21 cellular contexts compared by ENCODE assay signal in the genomic region with DNA sequence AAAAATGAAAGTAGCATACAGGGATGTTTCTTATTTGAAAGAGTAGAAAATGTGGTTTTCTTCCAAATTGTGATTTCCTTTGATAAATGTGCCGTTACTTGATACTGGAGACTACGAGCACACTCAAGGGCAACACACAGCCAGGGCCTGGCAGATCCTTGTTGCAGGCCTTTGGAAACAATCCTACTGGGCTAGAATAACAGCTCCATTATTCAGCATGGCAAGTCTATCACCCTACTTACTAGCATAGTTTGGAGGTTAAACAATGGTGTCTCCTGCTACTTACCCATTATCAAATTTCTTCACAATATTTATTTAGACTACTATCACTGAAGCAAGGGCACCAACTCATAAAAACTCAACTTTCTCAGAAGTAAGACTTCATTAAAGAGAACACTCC.
DNase-seq lines count a peak whose midpoint lies in the region; ATAC-seq lines count a peak whose summit lies in the region.
"Had no signal": no experiment of that assay in that cellular context is flagged by ENCODE, and none has a peak within 500 bp of the region (broad histone marks: within the 10 kb centered on the region; RNA-seq: fewer than 3 reads in every experiment).

No MANE protein-coding gene starts in this region.

- H3K36me3 ChIP-seq in endocrine pancreas (ENCODE audit: control insufficient read depth, insufficient read depth, low read length) (no peaks in the 10 kb centered on the region), mesendoderm (ENCODE audit: control insufficient read depth, insufficient read depth, low read length) (no peaks in the 10 kb centered on the region)
- H3K36me3 ChIP-seq: Peyer's patch, upper lobe of left lung had no signal

- H3K9me3 Mint-ChIP-seq in activated T-helper 1 cell treated with anti-CD3 and anti-CD28 coated beads, Interleukin-12 subunit alpha, Interleukin-12 subunit beta, Interleukin-2, Interleukin-4 antibody, amounts not matched to agents 30 ng/mL and 10 ng/mL and 1 ng/mL, durations not matched to agents 14 hours and 24 hours and 36 hours, result no peaks in the 10 kb centered on the region
- no peaks in the 10 kb centered on the region for H3K9me3 Mint-ChIP-seq in stimulated activated naive CD8-positive, alpha-beta T cell treated with anti-CD3 and anti-CD28 coated beads, Interleukin-15, amount 100 ng/mL, for 72 hours

- H3K18ac ChIP-seq in mesendoderm (ENCODE audit: low read length), result no peak overlapping the region

- H3K4me3 ChIP-seq in endocrine pancreas (ENCODE audit: control insufficient read depth, insufficient read depth, low read length) (peak overlapping the region; percentile 81), mesendoderm (ENCODE audit: low read length) (no peak overlapping the region)
- H3K4me3 ChIP-seq: GM12878, SK-N-MC, upper lobe of left lung had no signal

- H3K4me2 ChIP-seq in mesendoderm (ENCODE audit: low read length), result no peak overlapping the region

- H2AK5ac ChIP-seq in mesendoderm (ENCODE audit: low read length), result no peak overlapping the region

- no peak for ATAC-seq in stimulated activated naive CD8-positive, alpha-beta T cell treated with anti-CD3 and anti-CD28 coated beads, Interleukin-15, amount 100 ng/mL, for 72 hours

- no peak overlapping the region for H3K4ac ChIP-seq in mesendoderm (ENCODE audit: low read depth, low read length)

- no peak overlapping the region for H2BK5ac ChIP-seq in mesendoderm (ENCODE audit: low read length)

- no peaks in the 10 kb centered on the region for H3K27me3 Mint-ChIP-seq in activated T-helper 1 cell treated with anti-CD3 and anti-CD28 coated beads, Interleukin-12 subunit alpha, Interleukin-12 subunit beta, Interleukin-2, Interleukin-4 antibody, amounts not matched to agents 30 ng/mL and 10 ng/mL and 1 ng/mL, durations not matched to agents 14 hours and 24 hours and 36 hours (ENCODE audit: insufficient read depth)
- H3K27me3 Mint-ChIP-seq in stimulated activated naive CD8-positive, alpha-beta T cell treated with anti-CD3 and anti-CD28 coated beads, Interleukin-15, amount 100 ng/mL, for 72 hours, result no peaks in the 10 kb centered on the region

- no peak overlapping the region for H3K56ac ChIP-seq in mesendoderm (ENCODE audit: low read length)

- H3K4me1 ChIP-seq in endocrine pancreas (ENCODE audit: control insufficient read depth, insufficient read depth, low read length) (peaks cover 26% of the 10 kb centered on the region), mesendoderm (ENCODE audit: control insufficient read depth, low read depth, low read length) (peaks cover 3% of the 10 kb centered on the region)

- H3K4me3 Mint-ChIP-seq in activated T-helper 1 cell treated with anti-CD3 and anti-CD28 coated beads, Interleukin-12 subunit alpha, Interleukin-12 subunit beta, Interleukin-2, Interleukin-4 antibody, amounts not matched to agents 30 ng/mL and 10 ng/mL and 1 ng/mL, durations not matched to agents 14 hours and 24 hours and 36 hours, result no peak overlapping the region
- no peak overlapping the region for H3K4me3 Mint-ChIP-seq in stimulated activated naive CD8-positive, alpha-beta T cell treated with anti-CD3 and anti-CD28 coated beads, Interleukin-15, amount 100 ng/mL, for 72 hours
- H3K4me3 Mint-ChIP-seq: H9 had no signal

- intact Hi-C loops in activated T-helper 1 cell treated with anti-CD3 and anti-CD28 coated beads, Interleukin-12 subunit alpha, Interleukin-12 subunit beta, Interleukin-2, Interleukin-4 antibody, amounts not matched to agents 30 ng/mL and 10 ng/mL and 1 ng/mL, durations not matched to agents 14 hours and 24 hours and 36 hours (cut with micrococcal nuclease), result no loop called here

- H3K36me3 Mint-ChIP-seq in activated T-helper 1 cell treated with anti-CD3 and anti-CD28 coated beads, Interleukin-12 subunit alpha, Interleukin-12 subunit beta, Interleukin-2, Interleukin-4 antibody, amounts not matched to agents 30 ng/mL and 10 ng/mL and 1 ng/mL, durations not matched to agents 14 hours and 24 hours and 36 hours (ENCODE audit: low read depth), result no peaks in the 10 kb centered on the region

- no peaks in the 10 kb centered on the region for H3K9me3 ChIP-seq in endocrine pancreas (ENCODE audit: control insufficient read depth, low read length)
- H3K9me3 ChIP-seq: Peyer's patch, upper lobe of left lung had no signal

- H3K27ac Mint-ChIP-seq in activated T-helper 1 cell treated with anti-CD3 and anti-CD28 coated beads, Interleukin-12 subunit alpha, Interleukin-12 subunit beta, Interleukin-2, Interleukin-4 antibody, amounts not matched to agents 30 ng/mL and 10 ng/mL and 1 ng/mL, durations not matched to agents 14 hours and 24 hours and 36 hours, result no peak overlapping the region
- H3K27ac Mint-ChIP-seq in stimulated activated naive CD8-positive, alpha-beta T cell treated with anti-CD3 and anti-CD28 coated beads, Interleukin-15, amount 100 ng/mL, for 72 hours, result no peak overlapping the region

- H2BK15ac ChIP-seq in mesendoderm (replicated peaks; ENCODE audit: low read depth), result no peak overlapping the region

- no peaks in the 10 kb centered on the region for H3K79me2 ChIP-seq in mesendoderm (ENCODE audit: control insufficient read depth, insufficient read depth, low read length)

- H2BK120ac ChIP-seq in mesendoderm (ENCODE audit: low read depth, low read length), result no peak overlapping the region

- no CpG with 5 or more reads among the region's 2 CpGs for WGBS in mesendoderm (ENCODE audit: extremely low coverage, insufficient coverage, low lambda C conversion rate)

- no peaks in the 10 kb centered on the region for H3K4me1 Mint-ChIP-seq in activated T-helper 1 cell treated with anti-CD3 and anti-CD28 coated beads, Interleukin-12 subunit alpha, Interleukin-12 subunit beta, Interleukin-2, Interleukin-4 antibody, amounts not matched to agents 30 ng/mL and 10 ng/mL and 1 ng/mL, durations not matched to agents 14 hours and 24 hours and 36 hours (ENCODE audit: low read depth)
- no peaks in the 10 kb centered on the region for H3K4me1 Mint-ChIP-seq in stimulated activated naive CD8-positive, alpha-beta T cell treated with anti-CD3 and anti-CD28 coated beads, Interleukin-15, amount 100 ng/mL, for 72 hours

- peak; percentile 38 for DNase-seq in DMS53 (lab: John Stamatoyannopoulos, UW)
- no peak for DNase-seq in DMS53 treated with DMSO at 0.1 percent for 48 hours (lab: John Stamatoyannopoulos, UW; ENCODE audit: unreplicated experiment)
- peak; percentile 32 for DNase-seq in mesendoderm
- DNase-seq in superior temporal gyrus (ENCODE audit: extremely low spot score), result peak; percentile 86
- no peak for DNase-seq in activated T-helper 1 cell treated with anti-CD3 and anti-CD28 coated beads, Interleukin-12 subunit alpha, Interleukin-12 subunit beta, Interleukin-2, Interleukin-4 antibody, amounts not matched to agents 30 ng/mL and 10 ng/mL and 1 ng/mL, durations not matched to agents 14 hours and 24 hours and 36 hours (ENCODE audit: low spot score)
- no peak for DNase-seq in stimulated activated naive CD8-positive, alpha-beta T cell treated with anti-CD3 and anti-CD28 coated beads, Interleukin-15, amount 100 ng/mL, for 72 hours
- DNase-seq in SIG-M5 treated with dmso at 0.1 percent for 504 hours (lab: John Stamatoyannopoulos, UW; ENCODE audit: unreplicated experiment), result no peak
- DNase-seq: 8988T; dermis blood vessel endothelial cell; DMS 273 treated with DMSO at 0.1 percent for 48 hours; foreskin melanocyte; GF-D8; H9; NCI-H2171 treated with DMSO at 0.1 percent for 48 hours; Peyer's patch; stimulated activated CD4-positive, alpha-beta T cell treated with anti-CD3 and anti-CD28 coated beads, Interleukin-1b, Interleukin-23, amount 100 ng/mL, for 48 hours; stimulated activated naive CD4-positive, alpha-beta T cell treated with Interleukin-2 at 50 U/mL for 16 hours; upper lobe of left lung had no signal

- no peak overlapping the region for H4K8ac ChIP-seq in mesendoderm (ENCODE audit: low read depth, low read length)

- no peak overlapping the region for H3K23ac ChIP-seq in mesendoderm (ENCODE audit: low read length)

- H3K27me3 ChIP-seq in endocrine pancreas (ENCODE audit: control insufficient read depth, insufficient read depth, low read length), result no peaks in the 10 kb centered on the region
- H3K27me3 ChIP-seq in mesendoderm (ENCODE audit: insufficient read depth, low read length, poor library complexity), result no peaks in the 10 kb centered on the region
- H3K27me3 ChIP-seq: Peyer's patch, upper lobe of left lung had no signal

- H3K9ac ChIP-seq in endocrine pancreas (ENCODE audit: control insufficient read depth, insufficient read depth, low read length), result no peak overlapping the region
- no peak overlapping the region for H3K9ac ChIP-seq in mesendoderm (ENCODE audit: low read length)

- H3K27ac ChIP-seq in mesendoderm (ENCODE audit: low read depth, low read length), result no peak overlapping the region
- H3K27ac ChIP-seq: SK-N-MC, upper lobe of left lung had no signal

- no peaks in the 10 kb centered on the region for H3K79me1 ChIP-seq in mesendoderm (ENCODE audit: low read length)

- H4K5ac ChIP-seq in mesendoderm (ENCODE audit: low read length), result no peak overlapping the region

Comparison
In these comparisons a context has a peak if more than half of its experiments do, and no peak if none do; other contexts are left out.
1. DNase-seq: peak in DMS53 (single experiment), mesendoderm (single experiment) and superior temporal gyrus (single experiment); none in DMS53 treated with DMSO at 0.1 percent for 48 hours (single experiment), activated T-helper 1 cell treated with anti-CD3 and anti-CD28 coated beads, Interleukin-12 subunit alpha, Interleukin-12 subunit beta, Interleukin-2, Interleukin-4 antibody, amounts not matched to agents 30 ng/mL and 10 ng/mL and 1 ng/mL, durations not matched to agents 14 hours and 24 hours and 36 hours (single experiment), stimulated activated naive CD8-positive, alpha-beta T cell treated with anti-CD3 and anti-CD28 coated beads, Interleukin-15, amount 100 ng/mL, for 72 hours (0 of 2) and SIG-M5 treated with dmso at 0.1 percent for 504 hours (single experiment).